Comparison of ENCODE assay signal across 8 cellular contexts in the genomic region with DNA sequence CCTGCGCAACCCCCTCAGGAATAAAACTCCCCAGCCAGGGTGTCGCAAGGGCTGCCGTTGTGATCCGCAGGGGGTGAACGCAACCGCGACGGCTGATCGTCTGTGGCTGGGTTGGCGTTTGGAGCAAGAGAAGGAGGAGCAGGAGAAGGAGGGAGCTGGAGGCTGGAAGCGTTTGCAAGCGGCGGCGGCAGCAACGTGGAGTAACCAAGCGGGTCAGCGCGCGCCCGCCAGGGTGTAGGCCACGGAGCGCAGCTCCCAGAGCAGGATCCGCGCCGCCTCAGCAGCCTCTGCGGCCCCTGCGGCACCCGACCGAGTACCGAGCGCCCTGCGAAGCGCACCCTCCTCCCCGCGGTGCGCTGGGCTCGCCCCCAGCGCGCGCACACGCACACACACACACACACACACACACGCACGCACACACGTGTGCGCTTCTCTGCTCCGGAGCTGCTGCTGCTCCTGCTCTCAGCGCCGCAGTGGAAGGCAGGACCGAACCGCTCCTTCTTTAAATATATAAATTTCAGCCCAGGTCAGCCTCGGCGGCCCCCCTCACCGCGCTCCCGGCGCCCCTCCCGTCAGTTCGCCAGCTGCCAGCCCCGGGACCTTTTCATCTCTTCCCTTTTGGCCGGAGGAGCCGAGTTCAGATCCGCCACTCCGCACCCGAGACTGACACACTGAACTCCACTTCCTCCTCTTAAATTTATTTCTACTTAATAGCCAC. TPM values are rescaled to one million over a fixed set of nuclear protein-coding genes. Genes with fewer than 3 reads are reported as not detected.
DNase-seq lines count a peak whose midpoint lies in the region; ATAC-seq lines count a peak whose summit lies in the region.

No MANE protein-coding gene starts in this region.

- H3K4ac ChIP-seq in neuronal stem cell (ENCODE audit: low read length): no peak overlapping the region

- ATAC-seq in GM18909 (IDR thresholded peaks at IDR 0.05; ENCODE audit: poor library complexity, unreplicated experiment) (peak; percentile 69), HG03095 (IDR thresholded peaks at IDR 0.05; ENCODE audit: unreplicated experiment) (peak; percentile 56)

- no peak overlapping the region for H2AK5ac ChIP-seq in neuronal stem cell (ENCODE audit: low read depth, low read length)

- H2AFZ ChIP-seq in neuronal stem cell (ENCODE audit: low read length): peak overlapping the region; percentile 95

- H3K4me1 ChIP-seq in neuronal stem cell (ENCODE audit: control insufficient read depth in 2 of 2, insufficient read depth in 1 of 2, low read depth in 1 of 2, low read length in 2 of 2): peaks cover 2 to 4% of the 10 kb centered on the region in 2 donors

- H3K27me3 ChIP-seq in neuronal stem cell (ENCODE audit: control insufficient read depth in 3 of 3, insufficient read depth in 3 of 3, low read depth in 1 of 3, low read length in 3 of 3): peaks cover 0 to 4% (median 0%) of the 10 kb centered on the region in 3 experiments

- H4K8ac ChIP-seq in neuronal stem cell (ENCODE audit: low read depth, low read length): peak overlapping the region; percentile 57

- H3K9ac ChIP-seq in neuronal stem cell (ENCODE audit: low read depth, low read length, poor library complexity): peak overlapping the region; percentile 92

- no CpG with 5 or more reads among the region's 64 CpGs for WGBS in neuronal stem cell (ENCODE audit: extremely low coverage in 2 of 2, insufficient read length in 2 of 2, insufficient replicate concordance in 1 of 2), 2 donors

- peak overlapping the region; percentile 68 for H2BK12ac ChIP-seq in neuronal stem cell (ENCODE audit: low read length)

- H3K14ac ChIP-seq in neuronal stem cell (ENCODE audit: low read length): peak overlapping the region; percentile 39

- H4K91ac ChIP-seq in neuronal stem cell (ENCODE audit: low read depth, low read length, poor library complexity): no peak overlapping the region

- H2BK15ac ChIP-seq in neuronal stem cell (ENCODE audit: low read length): peak overlapping the region; percentile 87

- H3K4me2 ChIP-seq in neuronal stem cell (ENCODE audit: insufficient read depth, low read length, poor library complexity, severe bottlenecking): peak overlapping the region; percentile 87

- H2BK5ac ChIP-seq in neuronal stem cell (ENCODE audit: low read length): no peak overlapping the region

- peak overlapping the region; percentile 61 for H3K23ac ChIP-seq in neuronal stem cell (ENCODE audit: low read depth, low read length, poor library complexity)

- no peak overlapping the region for H3K27ac ChIP-seq in neuronal stem cell (replicated peaks; ENCODE audit: low read length)

- DNase-seq in CD1c-positive myeloid dendritic cell (ENCODE audit: extremely low spot score): peak; percentile 49
- peak; percentile 65 for DNase-seq in NCI-H345 (lab: John Stamatoyannopoulos, UW)
- peak; percentile 31 to 41 for DNase-seq in activated T-cell treated with anti-CD3 and anti-CD28 coated beads, Interleukin-2, amount 50 U/mL, for 48 hours
- peak; percentile 63 for DNase-seq in germinal center (ENCODE audit: low spot score)
- no peak for DNase-seq in neuronal stem cell (ENCODE audit: low spot score)
- no peak for DNase-seq in cerebellar nuclear complex (lab: John Stamatoyannopoulos, UW)

- peak overlapping the region; percentile 76 for H2BK120ac ChIP-seq in neuronal stem cell (ENCODE audit: low read depth, low read length)

- H3K4me3 ChIP-seq in neuronal stem cell (ENCODE audit: low read length in 2 of 2): peak overlapping the region; percentile 60 to 88

- no peaks in the 10 kb centered on the region for H3K36me3 ChIP-seq in neuronal stem cell (replicated peaks in 1 of 2; ENCODE audit: control insufficient read depth in 2 of 2, insufficient read depth in 2 of 2, low read length in 2 of 2)

- H3K79me1 ChIP-seq in neuronal stem cell (ENCODE audit: low read depth, low read length): no peaks in the 10 kb centered on the region

- H3K9me3 ChIP-seq in neuronal stem cell (replicated peaks in 1 of 2; ENCODE audit: control insufficient read depth in 2 of 2, insufficient read depth in 1 of 2, low read depth in 1 of 2, low read length in 2 of 2): no peaks in the 10 kb centered on the region

- peak overlapping the region; percentile 89 for H3K18ac ChIP-seq in neuronal stem cell (ENCODE audit: low read length)

RNA-seq across cellular contexts. Expression of gene TGFB2, which starts 0.7 kb away (rescaled TPM):
- polyA plus RNA-seq in neuronal stem cell (2013, experiment 1 of 2): 1.5 TPM
- 1.5 TPM for polyA plus RNA-seq in neuronal stem cell (2013, experiment 2 of 2)

Comparison
In these comparisons a context has a peak if more than half of its experiments do, and no peak if none do; other contexts are left out.
1. DNase-seq: peak in CD1c-positive myeloid dendritic cell (single experiment), NCI-H345 (single experiment), activated T-cell treated with anti-CD3 and anti-CD28 coated beads, Interleukin-2, amount 50 U/mL, for 48 hours (2 of 2) and germinal center (single experiment); none in neuronal stem cell (single experiment) and cerebellar nuclear complex (0 of 2).